Comparison of ENCODE assay signal across 33 cellular contexts in the genomic region with DNA sequence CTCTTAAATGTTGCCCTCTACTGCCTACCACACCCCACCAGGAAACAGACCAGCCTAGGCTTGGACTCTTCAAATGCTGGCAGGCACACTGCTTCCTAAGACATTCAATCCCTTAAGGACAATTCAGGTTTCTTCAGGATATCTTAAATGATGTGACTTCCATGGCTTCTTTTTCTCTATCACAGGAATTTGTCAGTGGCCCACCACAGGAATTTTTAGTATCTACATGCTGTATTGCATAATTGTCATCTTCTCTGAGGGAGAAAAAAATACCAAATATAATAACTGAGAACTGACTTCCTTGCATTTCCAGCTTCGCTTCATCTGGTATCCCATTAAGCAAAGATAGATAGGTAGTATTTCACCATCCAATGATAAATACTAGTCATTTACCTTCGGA.
DNase-seq lines count a peak whose midpoint lies in the region; ATAC-seq, FAIRE-seq and TF ChIP-seq lines count a peak whose summit lies in the region.
"Had no signal": no experiment of that assay in that cellular context is flagged by ENCODE, and none has a peak within 500 bp of the region (broad histone marks: within the 10 kb centered on the region; RNA-seq: fewer than 3 reads in every experiment).

No MANE protein-coding gene starts in this region.

- no peaks in the 10 kb centered on the region for H3K9me3 ChIP-seq in GM23248 (ENCODE audit: low read depth)
- no peaks in the 10 kb centered on the region for H3K9me3 ChIP-seq in astrocyte (ENCODE audit: insufficient read depth, low read depth, low read length)
- no peaks in the 10 kb centered on the region for H3K9me3 ChIP-seq in upper lobe of right lung
- H3K9me3 ChIP-seq: A549, BE2C, esophagus muscularis mucosa, pancreas, thoracic aorta had no signal

- peaks cover 15% of the 10 kb centered on the region for H3K36me3 Mint-ChIP-seq in astrocyte (ENCODE audit: low read depth, unreplicated experiment)

- H3K9ac ChIP-seq in GM23248 (no peak overlapping the region), astrocyte (ENCODE audit: low read length) (no peak overlapping the region)

- WGBS in GM23248 (ENCODE audit: low coverage in 1 of 2, low lambda C conversion rate in 2 of 2, missing lambda C conversion rate in 2 of 2), 2 experiments = 96 to 100% methylated on average over 2 of the region's 2 CpGs

- DNase-seq in AG08395 (ENCODE audit: low spot score) = peak; percentile 70
- peak; percentile 48 for DNase-seq in GM23248
- DNase-seq in astrocyte (ENCODE audit: low read depth) = peak; percentile 37
- DNase-seq in glomerular visceral epithelial cell (ENCODE audit: extremely low spot score) = peak; percentile 32
- no peak for DNase-seq in upper lobe of right lung
- DNase-seq: activated CD4-positive, alpha-beta T cell treated with anti-CD3 and anti-CD28 coated beads, Interleukin-2, amount 50 U/mL, for 48 hours; activated naive CD4-positive, alpha-beta T cell; activated naive CD8-positive, alpha-beta T cell treated with anti-CD3 and anti-CD28 coated beads, Interleukin-2, amount 50 U/mL, for 24 hours; activated T-cell treated with anti-CD3 and anti-CD28 coated beads, Interleukin-2, amount 50 U/mL, for 72 hours; BE2C; CD8-positive, alpha-beta memory T cell; cerebellar nuclear complex; KG1; MM.1S; NCI-H2029; NCI-H526; pancreas; PC-3; right cardiac atrium; stimulated activated CD4-positive, alpha-beta T cell treated with anti-CD3 and anti-CD28 coated beads, Interleukin-12 subunit alpha, Interleukin-12 subunit beta, amount 100 ng/mL, for 4 hours; stimulated activated CD4-positive, alpha-beta T cell treated with anti-CD3 and anti-CD28 coated beads, Interleukin-2, amount 100 ng/mL, for 48 hours; stimulated activated naive CD8-positive, alpha-beta T cell treated with anti-CD3 and anti-CD28 coated beads, Interleukin-15, amount 100 ng/mL, for 72 hours; T-helper 2 cell had no signal

- no peaks in the 10 kb centered on the region; the same call in 1 of the 2 replicates for H3K36me3 ChIP-seq in GM23248 (ENCODE audit: low read depth)
- H3K36me3 ChIP-seq in astrocyte (ENCODE audit: insufficient read depth, low read length) = peaks cover 6% of the 10 kb centered on the region
- H3K36me3 ChIP-seq in upper lobe of right lung = peaks cover 17% of the 10 kb centered on the region

- ATAC-seq in GM21737 (IDR thresholded peaks at IDR 0.05; ENCODE audit: unreplicated experiment) (no peak), upper lobe of right lung (no peak), HG03135 (IDR thresholded peaks at IDR 0.05; ENCODE audit: unreplicated experiment) (no peak), HG03025 (IDR thresholded peaks at IDR 0.05; ENCODE audit: low FRiP score, unreplicated experiment) (no peak)
- ATAC-seq: A549; activated CD4-positive, CD25-positive, alpha-beta regulatory T cell treated with anti-CD3 and anti-CD28 coated beads, Interleukin-2, amount 50 U/mL, for 24 hours; activated naive CD8-positive, alpha-beta T cell treated with anti-CD3 and anti-CD28 coated beads, Interleukin-2, amount 50 U/mL, for 24 hours; activated T-cell treated with anti-CD3 and anti-CD28 coated beads, Interleukin-2, amount 50 U/mL, for 72 hours; pancreas; PC-3; right cardiac atrium; Right ventricle myocardium inferior; stimulated activated naive CD8-positive, alpha-beta T cell treated with anti-CD3 and anti-CD28 coated beads, Interleukin-15, amount 100 ng/mL, for 72 hours had no signal

- intact Hi-C loops in upper lobe of right lung (cut with DNase I) = no loop called here

- no peak overlapping the region for H3K27ac Mint-ChIP-seq in astrocyte (ENCODE audit: unreplicated experiment)
- H3K27ac Mint-ChIP-seq: activated naive CD8-positive, alpha-beta T cell treated with anti-CD3 and anti-CD28 coated beads, Interleukin-2, amount 50 U/mL, for 24 hours; activated T-cell treated with anti-CD3 and anti-CD28 coated beads, Interleukin-2, amount 50 U/mL, for 72 hours had no signal

- H3K27ac ChIP-seq in GM23248 = no peak overlapping the region
- H3K27ac ChIP-seq in astrocyte (ENCODE audit: low read depth, low read length) = no peak overlapping the region
- H3K27ac ChIP-seq in upper lobe of right lung = no peak overlapping the region
- H3K27ac ChIP-seq: A549, esophagus muscularis mucosa, pancreas, thoracic aorta had no signal

- H4K20me1 ChIP-seq in GM23248 (ENCODE audit: insufficient read depth) (no peaks in the 10 kb centered on the region), astrocyte (ENCODE audit: insufficient read depth, low read length) (no peaks in the 10 kb centered on the region)

- peaks cover 13% of the 10 kb centered on the region for H3K4me1 ChIP-seq in GM23248 (ENCODE audit: insufficient read depth)
- H3K4me1 ChIP-seq in astrocyte (ENCODE audit: insufficient read depth, low read length) = peaks cover 4% of the 10 kb centered on the region
- no peaks in the 10 kb centered on the region for H3K4me1 ChIP-seq in upper lobe of right lung
- H3K4me1 ChIP-seq: A549, BE2C, esophagus muscularis mucosa, pancreas had no signal

- TF ChIP-seq CTCF in astrocyte (IDR thresholded peaks at IDR 0.05; ENCODE audit: insufficient read depth, low read depth, low read length) (no peak), upper lobe of right lung (IDR thresholded peaks at IDR 0.05) (no peak)

- no peaks in the 10 kb centered on the region for H3F3A ChIP-seq in GM23248 (ENCODE audit: insufficient read depth)

- no peaks in the 10 kb centered on the region for H3K27me3 Mint-ChIP-seq in astrocyte (ENCODE audit: low read depth, unreplicated experiment)
- H3K27me3 Mint-ChIP-seq: activated naive CD8-positive, alpha-beta T cell treated with anti-CD3 and anti-CD28 coated beads, Interleukin-2, amount 50 U/mL, for 24 hours; CD8-positive, alpha-beta memory T cell; stimulated activated naive CD8-positive, alpha-beta T cell treated with anti-CD3 and anti-CD28 coated beads, Interleukin-15, amount 100 ng/mL, for 72 hours had no signal

- peaks cover 7% of the 10 kb centered on the region for H3K4me1 Mint-ChIP-seq in astrocyte (ENCODE audit: low read depth, unreplicated experiment)
- H3K4me1 Mint-ChIP-seq: activated naive CD8-positive, alpha-beta T cell treated with anti-CD3 and anti-CD28 coated beads, Interleukin-2, amount 50 U/mL, for 24 hours; CD8-positive, alpha-beta memory T cell; stimulated activated naive CD8-positive, alpha-beta T cell treated with anti-CD3 and anti-CD28 coated beads, Interleukin-15, amount 100 ng/mL, for 72 hours had no signal

- H3K27me3 ChIP-seq in GM23248 (replicated peaks; ENCODE audit: insufficient read depth) = no peaks in the 10 kb centered on the region
- no peaks in the 10 kb centered on the region for H3K27me3 ChIP-seq in astrocyte (ENCODE audit: insufficient read depth, low read length)
- H3K27me3 ChIP-seq in upper lobe of right lung = no peaks in the 10 kb centered on the region
- H3K27me3 ChIP-seq: BE2C, esophagus muscularis mucosa, pancreas had no signal

- no peak overlapping the region for H2AFZ ChIP-seq in GM23248
- no peak overlapping the region for H2AFZ ChIP-seq in astrocyte (ENCODE audit: low read depth, low read length)

- H3K4me2 ChIP-seq in GM23248 (ENCODE audit: unreplicated experiment) (no peak overlapping the region), astrocyte (ENCODE audit: low read length) (no peak overlapping the region)
- H3K4me2 ChIP-seq: A549 had no signal

- no peaks in the 10 kb centered on the region for H3K9me3 Mint-ChIP-seq in astrocyte (ENCODE audit: unreplicated experiment)
- H3K9me3 Mint-ChIP-seq: activated naive CD8-positive, alpha-beta T cell treated with anti-CD3 and anti-CD28 coated beads, Interleukin-2, amount 50 U/mL, for 24 hours; CD8-positive, alpha-beta memory T cell; stimulated activated naive CD8-positive, alpha-beta T cell treated with anti-CD3 and anti-CD28 coated beads, Interleukin-15, amount 100 ng/mL, for 72 hours had no signal

- H3K79me2 ChIP-seq in GM23248 (ENCODE audit: insufficient read depth) = no peaks in the 10 kb centered on the region
- H3K79me2 ChIP-seq in astrocyte (ENCODE audit: insufficient read depth, low read length) = no peaks in the 10 kb centered on the region

- no peaks in the 10 kb centered on the region for H3K9me2 ChIP-seq in GM23248 (ENCODE audit: insufficient read depth)

- H3K4me3 Mint-ChIP-seq in astrocyte (ENCODE audit: unreplicated experiment) = no peak overlapping the region
- H3K4me3 Mint-ChIP-seq: activated naive CD8-positive, alpha-beta T cell treated with anti-CD3 and anti-CD28 coated beads, Interleukin-2, amount 50 U/mL, for 24 hours; activated T-cell treated with anti-CD3 and anti-CD28 coated beads, Interleukin-2, amount 50 U/mL, for 72 hours; CD8-positive, alpha-beta memory T cell; neural crest cell; stimulated activated naive CD8-positive, alpha-beta T cell treated with anti-CD3 and anti-CD28 coated beads, Interleukin-15, amount 100 ng/mL, for 72 hours had no signal

- in situ Hi-C loops in GM23248 (cut with MboI) = no loop called here

- H3K4me3 ChIP-seq in GM23248 (no peak overlapping the region), astrocyte (ENCODE audit: insufficient read depth, low read depth, low read length) (no peak overlapping the region), upper lobe of right lung (no peak overlapping the region)
- H3K4me3 ChIP-seq: A549, esophagus muscularis mucosa, pancreas, thoracic aorta had no signal

- no peak for FAIRE-seq in astrocyte (lab: Jason Lieb, UNC)
- FAIRE-seq: A549, GM12892, pancreas had no signal
